9 cellular contexts compared by ENCODE assay signal in genomic region chr1:9690440-9691107, GRCh38. TPM values are rescaled to one million over a fixed set of nuclear protein-coding genes. Genes with fewer than 3 reads are reported as not detected.
DNase-seq lines count a peak whose midpoint lies in the region; ATAC-seq, FAIRE-seq and TF ChIP-seq lines count a peak whose summit lies in the region.
"Had no signal": no experiment of that assay in that cellular context is flagged by ENCODE, and none has a peak within 500 bp of the region (broad histone marks: within the 10 kb centered on the region; RNA-seq: fewer than 3 reads in every experiment).

No MANE protein-coding gene starts in this region.

- peak overlapping the region; percentile 71 to 87; a peak in 3 of 6 replicates for H3K27ac ChIP-seq in A549
- peak overlapping the region; percentile 11 for H3K27ac ChIP-seq in HUES48 (ENCODE audit: low read depth, low read length)
- peak overlapping the region; percentile 29 for H3K27ac ChIP-seq in cingulate gyrus (ENCODE audit: low read depth, low read length)
- H3K27ac ChIP-seq in muscle layer of duodenum (ENCODE audit: low read length): no peak overlapping the region

- TF ChIP-seq CTCF in A549 (IDR thresholded peaks at IDR 0.05) (no peak), GM20000 (IDR thresholded peaks at IDR 0.05; ENCODE audit: extremely low read depth, missing control alignments) (no peak)

- H3K4me1 ChIP-seq in A549 (peaks cover 23% of the 10 kb centered on the region; the same call in 2 of the 3 replicates), HUES48 (ENCODE audit: control insufficient read depth, insufficient read depth, low read length) (peaks cover 25% of the 10 kb centered on the region), muscle layer of duodenum (ENCODE audit: control insufficient read depth in 1 of 2, insufficient read depth in 2 of 2, low read length in 2 of 2) (peaks cover 9 to 30% of the 10 kb centered on the region in 2 donors)

- POLR2A ChIA-PET in A549 (lab: Yijun Ruan, JAX): no interaction called here

- H3K4me3 ChIP-seq in A549 (peak overlapping the region; percentile 85; the same call in 2 of the 3 replicates), HUES48 (ENCODE audit: low read depth, low read length) (peak overlapping the region; percentile 68), muscle layer of duodenum (ENCODE audit: low read depth in 1 of 2, low read length in 2 of 2) (peak overlapping the region; percentile 39 to 80)

- 74% methylated on average over 10 of the region's 14 CpGs for WGBS in A549 (ENCODE audit: missing lambda C conversion rate)

- no peak for FAIRE-seq in A549 (lab: Jason Lieb, UNC)
- FAIRE-seq: frontal cortex had no signal

- TF ChIP-seq POLR2A in A549 (IDR thresholded peaks at IDR 0.05; ENCODE audit: low read length): no peak

- peaks cover 25% of the 10 kb centered on the region for H3K27me3 ChIP-seq in HUES48 (ENCODE audit: control insufficient read depth, insufficient read depth, low read length)
- H3K27me3 ChIP-seq in muscle layer of duodenum (ENCODE audit: low read depth, low read length): no peaks in the 10 kb centered on the region

- CTCF ChIA-PET in A549 (lab: Yijun Ruan, JAX): interaction anchor here (0.6 to 7.8 kb wide), 8 partner anchors 10 to 66 kb away, joined by 3 to 37 read pairs (median 4); no protein-coding TSS in a partner anchor

- no peak for TF ChIP-seq EP300 in A549 (IDR thresholded peaks at IDR 0.05)

- H3K9me3 ChIP-seq in A549 (no peaks in the 10 kb centered on the region), HUES48 (ENCODE audit: control insufficient read depth, insufficient read depth, low read length) (no peaks in the 10 kb centered on the region), muscle layer of duodenum (ENCODE audit: control insufficient read depth in 1 of 2, low read length in 2 of 2) (no peaks in the 10 kb centered on the region)

- no peak for DNase-seq in A549 (ENCODE audit: low read depth in 1 of 2, low spot score in 1 of 2)
- no peak for DNase-seq in NCI-H146 (lab: John Stamatoyannopoulos, UW)
- DNase-seq in GM20000 (ENCODE audit: low spot score): no peak
- DNase-seq in NCI-H187 treated with DMSO at 0.1 percent for 48 hours (lab: John Stamatoyannopoulos, UW): no peak

- peak overlapping the region; percentile 91 for H3K4me2 ChIP-seq in A549

- no peak for TF ChIP-seq RAD21 in A549 (conservative IDR thresholded peaks at IDR 0.05 in 1 of 2, IDR thresholded peaks at IDR 0.05 in 1 of 2)

- no peaks in the 10 kb centered on the region for H3K36me3 ChIP-seq in HUES48 (ENCODE audit: control insufficient read depth, insufficient read depth, low read length)
- H3K36me3 ChIP-seq in muscle layer of duodenum (ENCODE audit: control insufficient read depth in 1 of 2, insufficient read depth in 2 of 2, low read length in 2 of 2): no peaks in the 10 kb centered on the region

- peak overlapping the region; percentile 56 for H3K9ac ChIP-seq in HUES48 (ENCODE audit: low read depth, low read length)

- ATAC-seq in A549 (no peak), GM21390 (IDR thresholded peaks at IDR 0.05; ENCODE audit: unreplicated experiment) (no peak)

TF ChIP-seq in A549, 52 proteins besides CTCF, POLR2A, EP300 and RAD21:
- TF ChIP-seq NFE2L2 (conservative IDR thresholded peaks at IDR 0.05; ENCODE audit: low read length) (no peak), CHD4 (IDR thresholded peaks at IDR 0.05; ENCODE audit: borderline replicate concordance) (no peak), BCL3 (IDR thresholded peaks at IDR 0.05) (no peak), ESRRA (IDR thresholded peaks at IDR 0.05; ENCODE audit: borderline replicate concordance, low read length) (no peak), RCOR1 (IDR thresholded peaks at IDR 0.05; ENCODE audit: low read depth, low read length) (no peak), TFCP2L1 (CRISPR knock-in tag; IDR thresholded peaks at IDR 0.05) (no peak), ZFP36 (IDR thresholded peaks at IDR 0.05; ENCODE audit: borderline replicate concordance, partially characterized antibody) (no peak), CHD2 (IDR thresholded peaks at IDR 0.05; ENCODE audit: low read length, partially characterized antibody) (no peak), NPAS2 (CRISPR knock-in tag; IDR thresholded peaks at IDR 0.05; ENCODE audit: borderline replicate concordance) (no peak), MYC (IDR thresholded peaks at IDR 0.05; ENCODE audit: borderline replicate concordance, low read length) (no peak), EHF (CRISPR knock-in tag; IDR thresholded peaks at IDR 0.05) (no peak), CEBPB (IDR thresholded peaks at IDR 0.05) (no peak), FOSB (CRISPR knock-in tag; IDR thresholded peaks at IDR 0.05) (no peak), HOXB5 (CRISPR knock-in tag; IDR thresholded peaks at IDR 0.05) (no peak)

RNA-seq across cellular contexts. Expression of gene PIK3CD, which starts 39.0 kb away (rescaled TPM):
- polyA plus RNA-seq in A549 (2011; rRNA removed) (2.4 and 2.5 TPM in 2 replicates), A549 (2017; fragmentation: RNase III; extraction: RNeasy Plus Mini Kit Qiagen cat#74134 plus additional on column Dnase treatment) (3.2 to 3.6 TPM (median 3.5 TPM) in 3 replicates)
- polyA plus RNA-seq in A549 (2012; cell fraction: cytosol; rRNA removed): 3.1 and 4.1 TPM in 2 replicates
- 5.5 and 8.8 TPM in 2 replicates for polyA plus RNA-seq in A549 (2012; cell fraction: nucleus; rRNA removed)
- polyA minus RNA-seq in A549 (2011; rRNA and poly(A)+ RNA removed): 5.5 and 6.0 TPM in 2 replicates
